In genomic region chr22:48276933-48277867, GRCh38 we compare ENCODE assay signal across 26 cellular contexts.
DNase-seq lines count a peak whose midpoint lies in the region; ATAC-seq, FAIRE-seq and TF ChIP-seq lines count a peak whose summit lies in the region.
"Had no signal": no experiment of that assay in that cellular context is flagged by ENCODE, and none has a peak within 500 bp of the region (broad histone marks: within the 10 kb centered on the region; RNA-seq: fewer than 3 reads in every experiment).

No MANE protein-coding gene starts in this region.

- H3K4me3 Mint-ChIP-seq in brain (peak overlapping the region in 1 of 5 experiments; percentile 54), type B pancreatic cell (no peak overlapping the region)
- no peak overlapping the region for H3K4me3 Mint-ChIP-seq in stimulated activated effector memory CD8-positive, alpha-beta T cell treated with anti-CD3 and anti-CD28 coated beads, Interleukin-12 subunit alpha, Interleukin-12 subunit beta, amount 100 ng/mL, for 72 hours
- H3K4me3 Mint-ChIP-seq: activated CD4-positive, alpha-beta T cell treated with anti-CD3 and anti-CD28 coated beads, Interleukin-2, amount 10 ng/mL, durations not matched to agents 24 days and 14 days; activated CD8-positive, alpha-beta memory T cell treated with anti-CD3 and anti-CD28 coated beads, Interleukin-2, amount 10 ng/mL, durations not matched to agents 7 days and 5 days; activated naive CD8-positive, alpha-beta T cell; activated T-helper 17 cell treated with anti-CD3 and anti-CD28 coated beads, Interleukin-2, amount 50 U/mL, for 72 hours; nephron progenitor cell; T-helper 17 cell had no signal

- no peak overlapping the region for H3K27ac ChIP-seq in HepG2 (ENCODE audit: extremely low read length, insufficient read depth, low read length)
- H3K27ac ChIP-seq: heart right ventricle, parathyroid adenoma, upper lobe of left lung had no signal

- H3K36me3 Mint-ChIP-seq in brain (no peaks in the 10 kb centered on the region), type B pancreatic cell (no peaks in the 10 kb centered on the region)
- H3K36me3 Mint-ChIP-seq in stimulated activated effector memory CD8-positive, alpha-beta T cell treated with anti-CD3 and anti-CD28 coated beads, Interleukin-12 subunit alpha, Interleukin-12 subunit beta, amount 100 ng/mL, for 72 hours: no peaks in the 10 kb centered on the region
- H3K36me3 Mint-ChIP-seq: activated CD8-positive, alpha-beta memory T cell treated with anti-CD3 and anti-CD28 coated beads, Interleukin-2, amount 10 ng/mL, durations not matched to agents 7 days and 5 days; activated naive CD8-positive, alpha-beta T cell had no signal

- H3K9me3 Mint-ChIP-seq in brain (peaks cover 12 to 22% (median 19%) of the 10 kb centered on the region in 5 experiments), type B pancreatic cell (no peaks in the 10 kb centered on the region)
- H3K9me3 Mint-ChIP-seq in stimulated activated effector memory CD8-positive, alpha-beta T cell treated with anti-CD3 and anti-CD28 coated beads, Interleukin-12 subunit alpha, Interleukin-12 subunit beta, amount 100 ng/mL, for 72 hours: no peaks in the 10 kb centered on the region
- H3K9me3 Mint-ChIP-seq: activated CD4-positive, alpha-beta T cell treated with anti-CD3 and anti-CD28 coated beads, Interleukin-2, amount 10 ng/mL, durations not matched to agents 24 days and 14 days had no signal

- H3K4me3 ChIP-seq in H7 (ENCODE audit: insufficient read depth, low read depth, low read length): no peak overlapping the region
- no peak overlapping the region for H3K4me3 ChIP-seq in HepG2 (replicated peaks in 1 of 3; ENCODE audit: insufficient read depth in 1 of 3, low read depth in 2 of 3, low read length in 3 of 3)
- H3K4me3 ChIP-seq: heart right ventricle, upper lobe of left lung had no signal

- ATAC-seq in HepG2: peak; percentile 87
- ATAC-seq in stimulated activated effector memory CD8-positive, alpha-beta T cell treated with anti-CD3 and anti-CD28 coated beads, Interleukin-12 subunit alpha, Interleukin-12 subunit beta, amount 100 ng/mL, for 72 hours: peak; percentile 28
- ATAC-seq: activated CD8-positive, alpha-beta memory T cell treated with anti-CD3 and anti-CD28 coated beads, Interleukin-2, amount 10 ng/mL, durations not matched to agents 7 days and 5 days; activated T-helper 17 cell treated with anti-CD3 and anti-CD28 coated beads, Interleukin-2, amount 50 U/mL, for 72 hours; heart right ventricle; left ventricle myocardium superior; T-helper 17 cell had no signal

- H3K9me3 ChIP-seq in HepG2 (ENCODE audit: low read length): no peaks in the 10 kb centered on the region
- H3K9me3 ChIP-seq: SK-N-SH, upper lobe of left lung had no signal

- H3K4me1 ChIP-seq in HepG2 (ENCODE audit: insufficient read depth, low read length): no peaks in the 10 kb centered on the region
- H3K4me1 ChIP-seq: heart right ventricle, parathyroid adenoma, upper lobe of left lung had no signal

- CTCF ChIA-PET in HepG2 (lab: Yijun Ruan, JAX; ENCODE audit: low intra/inter-chr PET ratio, low total read pairs): no interaction called here

- H3K27ac Mint-ChIP-seq in brain (peak overlapping the region; percentile 59 to 95 (median 91)), type B pancreatic cell (no peak overlapping the region)
- H3K27ac Mint-ChIP-seq in stimulated activated effector memory CD8-positive, alpha-beta T cell treated with anti-CD3 and anti-CD28 coated beads, Interleukin-12 subunit alpha, Interleukin-12 subunit beta, amount 100 ng/mL, for 72 hours: no peak overlapping the region
- H3K27ac Mint-ChIP-seq: activated CD4-positive, alpha-beta T cell treated with anti-CD3 and anti-CD28 coated beads, Interleukin-2, amount 10 ng/mL, durations not matched to agents 24 days and 14 days; activated CD8-positive, alpha-beta memory T cell treated with anti-CD3 and anti-CD28 coated beads, Interleukin-2, amount 10 ng/mL, durations not matched to agents 7 days and 5 days; activated naive CD8-positive, alpha-beta T cell; activated T-helper 17 cell treated with anti-CD3 and anti-CD28 coated beads, Interleukin-2, amount 50 U/mL, for 72 hours; nephron progenitor cell; T-helper 17 cell had no signal

- H3K36me3 ChIP-seq in H7 (replicated peaks; ENCODE audit: control insufficient read depth, insufficient read depth, low read length) (no peaks in the 10 kb centered on the region), HepG2 (replicated peaks in 1 of 2; ENCODE audit: control insufficient read depth in 1 of 2, insufficient read depth in 2 of 2, low read length in 2 of 2) (no peaks in the 10 kb centered on the region)
- H3K36me3 ChIP-seq: heart right ventricle, upper lobe of left lung had no signal

- no peak overlapping the region for H2AFZ ChIP-seq in HepG2 (ENCODE audit: low read length)
- H2AFZ ChIP-seq: parathyroid adenoma had no signal

- intact Hi-C loops in HepG2 (cut with micrococcal nuclease; ENCODE audit: unreplicated experiment): no loop called here

- no peaks in the 10 kb centered on the region for H4K20me1 ChIP-seq in HepG2 (ENCODE audit: insufficient read depth, low read length)

- H3K27me3 ChIP-seq in H7 (ENCODE audit: control insufficient read depth, insufficient read depth, low read length) (no peaks in the 10 kb centered on the region), HepG2 (ENCODE audit: control insufficient read depth in 1 of 2, insufficient read depth in 2 of 2, low read length in 2 of 2) (peaks cover 0 to 18% of the 10 kb centered on the region in 2 experiments; a peak in 3 of 5 replicates)
- H3K27me3 ChIP-seq: upper lobe of left lung had no signal

- TF ChIP-seq POLR2A in HepG2 (IDR thresholded peaks at IDR 0.05; ENCODE audit: insufficient read depth in 1 of 2, low read depth in 2 of 2, low read length in 2 of 2): no peak

- no peaks in the 10 kb centered on the region for H3K79me2 ChIP-seq in HepG2 (ENCODE audit: insufficient read depth, low read length)
- H3K79me2 ChIP-seq: parathyroid adenoma had no signal

- in situ Hi-C loops in HepG2 (cut with HindIII; ENCODE audit: extremely low pct_ligation_motif_present, low pct_unique_long_range_greater_than_20kb): no loop called here

- H3K27me3 Mint-ChIP-seq in brain (peaks cover 5% of the 10 kb centered on the region), type B pancreatic cell (peaks cover 21% of the 10 kb centered on the region)

- H3K9ac ChIP-seq in HepG2 (ENCODE audit: insufficient read depth, low read depth, low read length): no peak overlapping the region
- H3K9ac ChIP-seq: parathyroid adenoma, SK-N-SH had no signal

- no TSS peak for BruUV-seq in HepG2 (replicated peaks; lab: Mats Ljungman, UMichigan)

- DNase-seq in H7 (peak; percentile 54), HepG2 (ENCODE audit: low spot score) (no peak), type B pancreatic cell (ENCODE audit: extremely low spot score, unreplicated experiment) (no peak), GM03348 (ENCODE audit: low spot score) (no peak), NCI-H128 (lab: John Stamatoyannopoulos, UW; ENCODE audit: unreplicated experiment) (no peak), NCI-H524 (lab: John Stamatoyannopoulos, UW) (no peak)
- DNase-seq in stimulated activated effector memory CD8-positive, alpha-beta T cell treated with anti-CD3 and anti-CD28 coated beads, Interleukin-12 subunit alpha, Interleukin-12 subunit beta, amount 100 ng/mL, for 72 hours (ENCODE audit: low spot score in 2 of 2): no peak
- DNase-seq: activated CD4-positive, alpha-beta T cell treated with anti-CD3 and anti-CD28 coated beads, Interleukin-2, amount 10 ng/mL, durations not matched to agents 24 days and 14 days; activated CD8-positive, alpha-beta memory T cell treated with anti-CD3 and anti-CD28 coated beads, Interleukin-2, amount 10 ng/mL, durations not matched to agents 7 days and 5 days; cerebellar nuclear complex; COR-L47; DMS79; effector CD4-positive, alpha-beta T cell; GF-D8; heart right ventricle; left ventricle myocardium superior; NCI-H1694; NCI-H526 treated with DMSO at 0.1 percent for 48 hours; nephron progenitor cell; SK-N-SH; T-helper 17 cell had no signal

- WGBS in HepG2 (ENCODE audit: low lambda C conversion rate): 14% methylated on average over 7 of the region's 20 CpGs

- no peak overlapping the region for H3K4me2 ChIP-seq in HepG2 (ENCODE audit: low read depth, low read length)
- H3K4me2 ChIP-seq: SK-N-SH had no signal

- POLR2A ChIA-PET in HepG2 (lab: Yijun Ruan, JAX): no interaction called here

- no peak for TF ChIP-seq RAD21 in HepG2 (CRISPR knock-in tag; IDR thresholded peaks at IDR 0.05)

- H3K4me1 Mint-ChIP-seq in brain: peaks cover 46% of the 10 kb centered on the region
- H3K4me1 Mint-ChIP-seq in stimulated activated effector memory CD8-positive, alpha-beta T cell treated with anti-CD3 and anti-CD28 coated beads, Interleukin-12 subunit alpha, Interleukin-12 subunit beta, amount 100 ng/mL, for 72 hours: no peaks in the 10 kb centered on the region
- peaks cover 8% of the 10 kb centered on the region for H3K4me1 Mint-ChIP-seq in type B pancreatic cell (ENCODE audit: unreplicated experiment)
- H3K4me1 Mint-ChIP-seq: activated CD4-positive, alpha-beta T cell treated with anti-CD3 and anti-CD28 coated beads, Interleukin-2, amount 10 ng/mL, durations not matched to agents 24 days and 14 days; activated CD8-positive, alpha-beta memory T cell treated with anti-CD3 and anti-CD28 coated beads, Interleukin-2, amount 10 ng/mL, durations not matched to agents 7 days and 5 days; activated T-helper 17 cell treated with anti-CD3 and anti-CD28 coated beads, Interleukin-2, amount 50 U/mL, for 72 hours; T-helper 17 cell had no signal

- no peak for FAIRE-seq in HepG2 (lab: Jason Lieb, UNC)

- TF ChIP-seq EP300 in HepG2 (IDR thresholded peaks at IDR 0.05; ENCODE audit: low read depth in 2 of 2, low read length in 2 of 2) (no peak), HepG2 (CRISPR knock-in tag; IDR thresholded peaks at IDR 0.05; ENCODE audit: borderline replicate concordance) (no peak)

- TF ChIP-seq CTCF in brain (conservative IDR thresholded peaks at IDR 0.05) (no peak), HepG2 (CRISPR knock-in tag; IDR thresholded peaks at IDR 0.05) (no peak), type B pancreatic cell (conservative IDR thresholded peaks at IDR 0.05) (no peak)

TF ChIP-seq in HepG2, 621 proteins besides CTCF, POLR2A, EP300 and RAD21 (continues in another document):
- TF ChIP-seq SRY (CRISPR knock-in tag; IDR thresholded peaks at IDR 0.05) (no peak), CENPT (CRISPR knock-in tag; IDR thresholded peaks at IDR 0.05; ENCODE audit: low read depth) (no peak), RAD51 (IDR thresholded peaks at IDR 0.05; ENCODE audit: borderline replicate concordance) (no peak), ZNF446 (CRISPR knock-in tag; IDR thresholded peaks at IDR 0.05) (no peak), NCOA2 (CRISPR knock-in tag; IDR thresholded peaks at IDR 0.05) (no peak)

Comparison
In these comparisons a context has a peak if more than half of its experiments do, and no peak if none do; other contexts are left out.
1. H3K27ac Mint-ChIP-seq: peak in brain (5 of 5); none in stimulated activated effector memory CD8-positive, alpha-beta T cell treated with anti-CD3 and anti-CD28 coated beads, Interleukin-12 subunit alpha, Interleukin-12 subunit beta, amount 100 ng/mL, for 72 hours (single experiment) and type B pancreatic cell (single experiment).